10 cellular contexts compared by ENCODE assay signal in the genomic region with DNA sequence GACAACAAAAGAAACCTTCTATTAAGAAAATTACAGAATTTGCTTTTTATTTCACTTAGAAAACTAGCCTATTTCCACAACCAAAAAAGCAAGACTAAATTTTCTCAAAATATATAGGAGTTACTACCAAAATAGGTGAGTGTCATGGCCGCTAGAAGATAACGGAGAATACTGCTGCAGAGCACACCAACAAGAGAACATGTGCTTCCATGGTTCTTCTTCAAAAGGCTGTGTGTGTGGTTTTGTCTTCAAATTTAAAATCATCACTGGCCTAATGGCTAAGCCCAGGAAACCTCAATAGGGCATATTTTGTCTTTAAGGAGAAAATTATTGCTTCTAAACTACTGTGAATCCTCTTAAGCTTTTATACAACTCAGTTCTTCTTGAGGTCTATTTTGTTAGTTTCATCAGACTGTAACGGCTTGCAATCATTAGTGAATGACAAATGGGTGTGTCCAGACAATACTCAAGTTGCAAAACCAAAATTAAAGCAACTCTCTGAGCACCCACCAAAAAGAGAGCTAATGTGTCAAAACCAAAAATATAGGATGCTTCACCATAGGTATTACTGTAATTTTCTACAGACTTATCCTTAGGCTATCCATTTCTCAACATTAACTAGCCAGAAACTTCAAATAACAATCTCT. TPM values are rescaled to one million over a fixed set of nuclear protein-coding genes. Genes with fewer than 3 reads are reported as not detected.
DNase-seq lines count a peak whose midpoint lies in the region; ATAC-seq and TF ChIP-seq lines count a peak whose summit lies in the region.
"Had no signal": no experiment of that assay in that cellular context is flagged by ENCODE, and none has a peak within 500 bp of the region (broad histone marks: within the 10 kb centered on the region; RNA-seq: fewer than 3 reads in every experiment).

No MANE protein-coding gene starts in this region.

- no peak for TF ChIP-seq CTCF in thoracic aorta (IDR thresholded peaks at IDR 0.05)

- peaks cover 22 to 46% of the 10 kb centered on the region in 2 donors for H3K36me3 Mint-ChIP-seq in activated T-cell treated with anti-CD3 and anti-CD28 coated beads, Interleukin-2, amount 50 U/mL, for 72 hours (ENCODE audit: insufficient read depth in 2 of 2)
- H3K36me3 Mint-ChIP-seq in T-helper 2 cell treated with Interferon-gamma antibody and Interleukin-4, amounts not matched to agents 5 μg/mL and 100 μg/mL, for 36 hours (ENCODE audit: low read depth): peaks cover 60% of the 10 kb centered on the region

- H3K27me3 ChIP-seq in thoracic aorta (replicated peaks; ENCODE audit: insufficient read depth): no peaks in the 10 kb centered on the region

- no peak for DNase-seq in activated T-cell treated with anti-CD3 and anti-CD28 coated beads, Interleukin-2, amount 50 U/mL, for 72 hours
- DNase-seq in activated T-cell treated with anti-CD3 and anti-CD28 coated beads for 4 hours: no peak
- DNase-seq in T-helper 2 cell treated with Interferon-gamma antibody and Interleukin-4, amounts not matched to agents 5 μg/mL and 100 μg/mL, for 36 hours (ENCODE audit: low spot score): no peak
- peak; percentile 31 for DNase-seq in fibroblast of peridontal ligament (ENCODE audit: extremely low read depth)
- DNase-seq in thoracic aorta (ENCODE audit: low spot score): no peak
- no peak for DNase-seq in NCI-H146 (lab: John Stamatoyannopoulos, UW)
- DNase-seq in Kasumi-1 (lab: John Stamatoyannopoulos, UW): no peak
- DNase-seq: activated effector memory CD4-positive, alpha-beta T cell treated with Interleukin-2 at 50 U/mL for 16 hours; Right ventricle myocardium superior had no signal

- H3K9me3 ChIP-seq in thoracic aorta: no peaks in the 10 kb centered on the region

- peak overlapping the region; percentile 51 for H3K4me3 ChIP-seq in thoracic aorta

- ATAC-seq in activated T-cell treated with anti-CD3 and anti-CD28 coated beads, Interleukin-2, amount 50 U/mL, for 72 hours (replicated peaks in 1 of 2): no peak
- ATAC-seq in thoracic aorta (ENCODE audit: insufficient number of reproducible peaks, low FRiP score, low read depth) (no peak), HG03175 (IDR thresholded peaks at IDR 0.05; ENCODE audit: unreplicated experiment) (no peak)

- H3K4me3 Mint-ChIP-seq in activated T-cell treated with anti-CD3 and anti-CD28 coated beads, Interleukin-2, amount 50 U/mL, for 72 hours: peak overlapping the region; percentile 75 to 93
- H3K4me3 Mint-ChIP-seq in T-helper 2 cell treated with Interferon-gamma antibody and Interleukin-4, amounts not matched to agents 5 μg/mL and 100 μg/mL, for 36 hours: peak overlapping the region; percentile 85

- no peaks in the 10 kb centered on the region for H3K27me3 Mint-ChIP-seq in activated T-cell treated with anti-CD3 and anti-CD28 coated beads, Interleukin-2, amount 50 U/mL, for 72 hours (ENCODE audit: low read depth)
- H3K27me3 Mint-ChIP-seq in T-helper 2 cell treated with Interferon-gamma antibody and Interleukin-4, amounts not matched to agents 5 μg/mL and 100 μg/mL, for 36 hours (ENCODE audit: low read depth): no peaks in the 10 kb centered on the region

- peak overlapping the region; percentile 38 for H3K27ac Mint-ChIP-seq in activated T-cell treated with anti-CD3 and anti-CD28 coated beads, Interleukin-2, amount 50 U/mL, for 72 hours
- peak overlapping the region; percentile 72 for H3K27ac Mint-ChIP-seq in T-helper 2 cell treated with Interferon-gamma antibody and Interleukin-4, amounts not matched to agents 5 μg/mL and 100 μg/mL, for 36 hours

- H3K9me3 Mint-ChIP-seq in activated T-cell treated with anti-CD3 and anti-CD28 coated beads, Interleukin-2, amount 50 U/mL, for 72 hours: no peaks in the 10 kb centered on the region
- H3K9me3 Mint-ChIP-seq in T-helper 2 cell treated with Interferon-gamma antibody and Interleukin-4, amounts not matched to agents 5 μg/mL and 100 μg/mL, for 36 hours: no peaks in the 10 kb centered on the region

- H3K4me1 Mint-ChIP-seq in activated T-cell treated with anti-CD3 and anti-CD28 coated beads, Interleukin-2, amount 50 U/mL, for 72 hours (ENCODE audit: low read depth): peaks cover 57% of the 10 kb centered on the region
- peaks cover 43% of the 10 kb centered on the region for H3K4me1 Mint-ChIP-seq in T-helper 2 cell treated with Interferon-gamma antibody and Interleukin-4, amounts not matched to agents 5 μg/mL and 100 μg/mL, for 36 hours (ENCODE audit: low read depth)

- H3K4me1 ChIP-seq in thoracic aorta (ENCODE audit: control insufficient read depth in 1 of 2, low read depth in 2 of 2): peaks cover 3 to 30% of the 10 kb centered on the region in 2 donors

- H3K36me3 ChIP-seq in thoracic aorta: peaks cover 27% of the 10 kb centered on the region

- no peak overlapping the region for H3K27ac ChIP-seq in thoracic aorta

RNA-seq across cellular contexts. Expression of gene SETX, which starts 3.3 kb away (rescaled TPM):
- 10 to 100 TPM; 53.7 to 55.9 TPM for total RNA-seq in activated T-cell treated with anti-CD3 and anti-CD28 coated beads, Interleukin-2, amount 50 U/mL, for 72 hours
- 10 to 100 TPM; 57.9 to 78.5 TPM for total RNA-seq in thoracic aorta

RNA-seq across cellular contexts. Expression of gene TTF1, which starts 55.1 kb away (rescaled TPM):
- 10 to 100 TPM; 23.0 to 23.3 TPM for total RNA-seq in activated T-cell treated with anti-CD3 and anti-CD28 coated beads, Interleukin-2, amount 50 U/mL, for 72 hours
- total RNA-seq in thoracic aorta: 10 to 100 TPM; 11.5 to 11.8 TPM

RNA-seq across cellular contexts. Expression of gene CFAP77, which starts 58.5 kb away (rescaled TPM):
- total RNA-seq in activated T-cell treated with anti-CD3 and anti-CD28 coated beads, Interleukin-2, amount 50 U/mL, for 72 hours: not detected
- not detected for total RNA-seq in thoracic aorta
